In the genomic region with DNA sequence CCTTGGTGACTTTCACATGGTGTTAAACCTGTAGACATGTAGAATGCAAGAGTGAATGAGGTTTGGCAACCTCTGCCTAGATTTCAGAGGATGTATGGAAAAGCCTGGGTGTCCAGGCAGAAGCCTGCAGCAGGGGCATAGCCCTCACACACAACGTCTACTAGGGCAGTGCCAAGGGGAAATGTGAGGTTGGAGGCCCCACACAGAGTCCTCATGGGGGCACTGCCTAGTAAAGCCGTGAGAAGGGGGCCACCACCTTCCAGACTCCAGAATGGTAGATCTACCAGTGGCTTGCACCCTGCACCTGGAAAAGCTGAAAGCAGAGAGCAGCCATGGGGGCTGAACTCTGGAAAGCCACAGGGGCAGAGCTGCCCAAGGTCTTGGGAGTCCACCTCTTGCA, we compare ENCODE assay signal across 33 cellular contexts.
"Had no signal": no experiment of that assay in that cellular context is flagged by ENCODE, and none has a peak within 500 bp of the region (broad histone marks: within the 10 kb centered on the region; RNA-seq: fewer than 3 reads in every experiment).

No MANE protein-coding gene starts in this region.

- H3K27ac ChIP-seq: adrenal gland, ascending aorta, body of pancreas, brain microvascular endothelial cell, breast epithelium, cardiac muscle cell had no signal

- H3K4me1 ChIP-seq: adrenal gland, ascending aorta, body of pancreas, breast epithelium had no signal

- H3K9me3 ChIP-seq: adrenal gland, ascending aorta, body of pancreas had no signal

- DNase-seq: activated effector memory CD4-positive, alpha-beta T cell treated with anti-CD3 and anti-CD28 coated beads, Interleukin-2, amount 50 U/mL, for 16 hours; activated effector memory CD4-positive, alpha-beta T cell treated with Interleukin-2 at 50 U/mL for 16 hours; activated gamma-delta T cell; activated gamma-delta T cell treated with Interleukin-2 at 50 U/mL for 16 hours; activated naive CD4-positive, alpha-beta T cell; activated naive CD4-positive, alpha-beta T cell treated with anti-CD3 and anti-CD28 coated beads for 36 hours; activated naive CD4-positive, alpha-beta T cell treated with anti-CD3 and anti-CD28 coated beads, Interleukin-2, amount 10 ng/mL, durations not matched to agents 7 days and 5 days; activated naive CD4-positive, alpha-beta T cell treated with anti-CD3 and anti-CD28 coated beads, Interleukin-2, amount 50 U/mL, for 16 hours; activated naive CD4-positive, alpha-beta T cell treated with Interleukin-2 at 50 U/mL for 16 hours; activated naive CD8-positive, alpha-beta T cell treated with anti-CD3 and anti-CD28 coated beads for 36 hours; activated naive CD8-positive, alpha-beta T cell treated with anti-CD3 and anti-CD28 coated beads, Interleukin-2, amount 10 ng/mL, durations not matched to agents 7 days and 5 days; activated naive CD8-positive, alpha-beta T cell treated with anti-CD3 and anti-CD28 coated beads, Interleukin-2, amount 50 U/mL, for 24 hours; activated T-cell treated with anti-CD3 and anti-CD28 coated beads for 4 hours; activated T-cell treated with anti-CD3 and anti-CD28 coated beads, Interleukin-2, amount 50 U/mL, for 1 hour; activated T-cell treated with anti-CD3 and anti-CD28 coated beads, Interleukin-2, amount 50 U/mL, for 24 hours; activated T-cell treated with anti-CD3 and anti-CD28 coated beads, Interleukin-2, amount 50 U/mL, for 4 hours; activated T-cell treated with anti-CD3 and anti-CD28 coated beads, Interleukin-2, amount 50 U/mL, for 48 hours; activated T-cell treated with anti-CD3 and anti-CD28 coated beads, Interleukin-2, amount 50 U/mL, for 72 hours; adrenal gland; amniotic stem cell; amygdala; anterior cingulate cortex; aorta; body of pancreas; brain microvascular endothelial cell; caudate nucleus; central memory CD4-positive, alpha-beta T cell; cerebellar nuclear complex had no signal

- H3K4me3 ChIP-seq: adrenal gland, ascending aorta, body of pancreas, breast epithelium, cardiac muscle cell had no signal

- ATAC-seq: activated naive CD4-positive, alpha-beta T cell treated with anti-CD3 and anti-CD28 coated beads, Interleukin-2, amount 50 U/mL, for 72 hours; activated naive CD8-positive, alpha-beta T cell treated with anti-CD3 and anti-CD28 coated beads, Interleukin-2, amount 50 U/mL, for 24 hours; activated T-cell treated with anti-CD3 and anti-CD28 coated beads, Interleukin-2, amount 50 U/mL, for 4 hours; activated T-cell treated with anti-CD3 and anti-CD28 coated beads, Interleukin-2, amount 50 U/mL, for 72 hours; activated T-helper 17 cell treated with anti-CD3 and anti-CD28 coated beads, Interleukin-2, amount 50 U/mL, for 72 hours; body of pancreas had no signal

- H3K36me3 ChIP-seq: adrenal gland, brain microvascular endothelial cell, breast epithelium, cardiac muscle cell had no signal

- H3K27me3 ChIP-seq: adrenal gland, ascending aorta, body of pancreas, brain microvascular endothelial cell, breast epithelium, cardiac muscle cell had no signal
